In the genomic region with DNA sequence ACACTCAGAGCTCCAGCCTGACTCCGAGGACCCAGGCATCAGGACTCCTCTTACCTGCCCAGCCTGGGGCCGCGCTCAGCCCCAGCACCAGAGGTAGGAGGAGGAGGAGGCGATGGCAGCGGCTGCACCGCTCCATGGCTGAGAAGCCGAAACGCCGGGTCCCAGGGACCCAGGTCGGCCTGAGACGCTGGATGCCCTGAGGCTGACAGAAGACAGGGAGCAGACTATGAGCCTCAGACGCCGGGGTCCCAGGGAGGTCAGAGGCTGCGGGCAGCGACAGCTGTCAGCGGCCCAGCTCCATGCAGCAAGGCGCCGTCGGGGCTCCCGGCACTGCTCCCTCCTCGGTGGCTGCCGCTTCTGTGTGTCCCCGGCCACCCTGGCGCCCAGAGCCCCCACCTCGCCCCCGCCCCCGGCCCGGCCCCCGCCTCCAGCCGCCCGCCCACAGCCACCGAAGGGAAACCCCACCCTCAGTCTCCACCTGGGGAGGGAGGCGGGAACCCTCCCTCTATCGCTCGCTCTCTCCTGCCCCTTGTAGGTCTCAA, we compare ENCODE assay signal across 8 cellular contexts. TPM values are rescaled to one million over a fixed set of nuclear protein-coding genes. Genes with fewer than 3 reads are reported as not detected.
A peak's percentile ranks its signal among the peaks of the same experiment; 100 is the strongest.
DNase-seq lines count a peak whose midpoint lies in the region; ATAC-seq, FAIRE-seq and TF ChIP-seq lines count a peak whose summit lies in the region.

A gene (minus strand): TSS at position 363 of the 542 bp plus-strand sequence. CDS start 227 bp downstream, at position 136.

- H3K36me3 ChIP-seq in trophoblast cell (ENCODE audit: control insufficient read depth in 1 of 2, insufficient read depth in 2 of 2, low read length in 2 of 2): peaks cover 18 to 21% of the 10 kb centered on the region in 2 experiments

- H3K14ac ChIP-seq in trophoblast cell (ENCODE audit: low read length): peak within 1 kb of the TSS; percentile 40

- H3K4ac ChIP-seq in trophoblast cell (ENCODE audit: low read depth, low read length): peak within 1 kb of the TSS; percentile 36

- H2BK5ac ChIP-seq in trophoblast cell (ENCODE audit: low read depth, low read length, poor library complexity): no peak within 1 kb of the TSS

- WGBS in trophoblast cell (ENCODE audit: extremely low coverage, insufficient coverage, insufficient read length): no CpG with 5 or more reads among the region's 35 CpGs

- H3K9ac ChIP-seq in trophoblast cell (ENCODE audit: low read length): no peak within 1 kb of the TSS

- H3K23ac ChIP-seq in trophoblast cell (ENCODE audit: low read length): no peak within 1 kb of the TSS

- CTCF ChIA-PET in Calu3 (lab: Charles Lee): no interaction called here

- H3K79me1 ChIP-seq in trophoblast cell (ENCODE audit: low read length): peaks cover 6% of the 10 kb centered on the region

- H2AFZ ChIP-seq in trophoblast cell (ENCODE audit: insufficient read depth, low read length, poor library complexity): peak within 1 kb of the TSS; percentile 41

- H3K79me2 ChIP-seq in trophoblast cell (ENCODE audit: control insufficient read depth, insufficient read depth, low read length, poor library complexity): no peaks in the 10 kb centered on the region

- peak; percentile 72 for ATAC-seq in T-helper 17 cell
- ATAC-seq in HG02610 (IDR thresholded peaks at IDR 0.05; ENCODE audit: unreplicated experiment): no peak

- no TSS peak for BruUV-seq in Calu3 (replicated peaks; lab: Mats Ljungman, UMichigan)

- peak within 1 kb of the TSS; percentile 12 for H3K27ac Mint-ChIP-seq in Calu3 (ENCODE audit: unreplicated experiment)
- no peak within 1 kb of the TSS for H3K27ac Mint-ChIP-seq in T-helper 17 cell

- H4K12ac ChIP-seq in trophoblast cell (ENCODE audit: low read depth, low read length): no peak within 1 kb of the TSS

- peak within 1 kb of the TSS; percentile 40 for H4K91ac ChIP-seq in trophoblast cell (ENCODE audit: low read depth, low read length)

- H2AK5ac ChIP-seq in trophoblast cell (ENCODE audit: low read length): peak within 1 kb of the TSS; percentile 9

- H3K4me3 Mint-ChIP-seq in Calu3 (ENCODE audit: low read depth, unreplicated experiment): peak within 1 kb of the TSS; percentile 57
- peak within 1 kb of the TSS; percentile 89 for H3K4me3 Mint-ChIP-seq in T-helper 17 cell

- H3K36me3 Mint-ChIP-seq in Calu3 (ENCODE audit: insufficient read depth, unreplicated experiment) (peaks cover 37% of the 10 kb centered on the region), T-helper 17 cell (ENCODE audit: low read depth) (peaks cover 13% of the 10 kb centered on the region)

- H4K8ac ChIP-seq in trophoblast cell (ENCODE audit: low read depth, low read length): peak within 1 kb of the TSS; percentile 44

- FAIRE-seq in RCC 7860 (lab: Jason Lieb, UNC) (no peak), frontal cortex (lab: Jason Lieb, UNC) (no peak)

- H3K27me3 Mint-ChIP-seq in Calu3 (ENCODE audit: unreplicated experiment) (peaks cover 63% of the 10 kb centered on the region), T-helper 17 cell (peaks cover 42% of the 10 kb centered on the region)

- H2BK120ac ChIP-seq in trophoblast cell (ENCODE audit: insufficient read depth, low read length, poor library complexity): peak within 1 kb of the TSS; percentile 36

- H3K27ac ChIP-seq in trophoblast cell (ENCODE audit: low read depth, low read length): no peak within 1 kb of the TSS

- H3K4me3 ChIP-seq in foreskin fibroblast (ENCODE audit: low read depth in 1 of 2, low read length in 2 of 2) (peak within 1 kb of the TSS; percentile 26 to 46), trophoblast cell (ENCODE audit: low read depth, low read length) (no peak within 1 kb of the TSS)

- H3K27me3 ChIP-seq in trophoblast cell (ENCODE audit: insufficient read depth, low read length): peaks cover 8% of the 10 kb centered on the region

- H3K9me3 Mint-ChIP-seq in Calu3 (ENCODE audit: low read depth, unreplicated experiment): no peaks in the 10 kb centered on the region

- DNase-seq in Calu3 (no peak), T-helper 17 cell (peak in 2 of 3 donors; percentile 23 to 31), foreskin fibroblast (no peak), trophoblast cell (no peak), RCC 7860 (ENCODE audit: low spot score) (no peak), LoVo (ENCODE audit: low spot score) (no peak), frontal cortex (ENCODE audit: low spot score in 2 of 2) (no peak)

- H3K4me2 ChIP-seq in trophoblast cell (ENCODE audit: low read length): peak within 1 kb of the TSS; percentile 82

- H3K9me3 ChIP-seq in T-helper 17 cell (ENCODE audit: control insufficient read depth, low read length, poor library complexity, severe bottlenecking) (no peaks in the 10 kb centered on the region), trophoblast cell (ENCODE audit: insufficient read depth, low read depth, low read length) (no peaks in the 10 kb centered on the region)

- H3K18ac ChIP-seq in trophoblast cell (ENCODE audit: low read length): peak within 1 kb of the TSS; percentile 43

- TF ChIP-seq CTCF in Calu3 (IDR thresholded peaks at IDR 0.05; ENCODE audit: unreplicated experiment): no peak
- no peak for TF ChIP-seq CTCF in foreskin fibroblast (IDR thresholded peaks at IDR 0.05; ENCODE audit: low read depth, low read length)

- peak within 1 kb of the TSS; percentile 20 for H2BK12ac ChIP-seq in trophoblast cell (ENCODE audit: low read length)

- peaks cover 16 to 22% of the 10 kb centered on the region in 2 experiments for H3K4me1 ChIP-seq in trophoblast cell (ENCODE audit: control insufficient read depth in 1 of 2, insufficient read depth in 2 of 2, low read length in 2 of 2)

- intact Hi-C loops in Calu3 (cut with micrococcal nuclease; ENCODE audit: unreplicated experiment): no loop called here

- peaks cover 15% of the 10 kb centered on the region for H3K4me1 Mint-ChIP-seq in Calu3 (ENCODE audit: low read depth, unreplicated experiment)
- H3K4me1 Mint-ChIP-seq in T-helper 17 cell: peaks cover 32% of the 10 kb centered on the region

RNA-seq across cellular contexts. Expression of the gene that starts here (rescaled TPM):
- total RNA-seq in Calu3 (2022) (1.8 TPM in 2 replicates), T-helper 17 cell (under 1 TPM; 0.52 to 0.89 TPM), frontal cortex (1.2 TPM)
- 4.4 and 4.5 TPM in 2 replicates for polyA plus RNA-seq in trophoblast cell (2013)

Comparison
In these comparisons a context has a peak if more than half of its experiments do, and no peak if none do; other contexts are left out.
1. Peak in DNase-seq and ATAC-seq in T-helper 17 cell; RNA of the gene not detected or under 1 TPM.